In the genomic region with DNA sequence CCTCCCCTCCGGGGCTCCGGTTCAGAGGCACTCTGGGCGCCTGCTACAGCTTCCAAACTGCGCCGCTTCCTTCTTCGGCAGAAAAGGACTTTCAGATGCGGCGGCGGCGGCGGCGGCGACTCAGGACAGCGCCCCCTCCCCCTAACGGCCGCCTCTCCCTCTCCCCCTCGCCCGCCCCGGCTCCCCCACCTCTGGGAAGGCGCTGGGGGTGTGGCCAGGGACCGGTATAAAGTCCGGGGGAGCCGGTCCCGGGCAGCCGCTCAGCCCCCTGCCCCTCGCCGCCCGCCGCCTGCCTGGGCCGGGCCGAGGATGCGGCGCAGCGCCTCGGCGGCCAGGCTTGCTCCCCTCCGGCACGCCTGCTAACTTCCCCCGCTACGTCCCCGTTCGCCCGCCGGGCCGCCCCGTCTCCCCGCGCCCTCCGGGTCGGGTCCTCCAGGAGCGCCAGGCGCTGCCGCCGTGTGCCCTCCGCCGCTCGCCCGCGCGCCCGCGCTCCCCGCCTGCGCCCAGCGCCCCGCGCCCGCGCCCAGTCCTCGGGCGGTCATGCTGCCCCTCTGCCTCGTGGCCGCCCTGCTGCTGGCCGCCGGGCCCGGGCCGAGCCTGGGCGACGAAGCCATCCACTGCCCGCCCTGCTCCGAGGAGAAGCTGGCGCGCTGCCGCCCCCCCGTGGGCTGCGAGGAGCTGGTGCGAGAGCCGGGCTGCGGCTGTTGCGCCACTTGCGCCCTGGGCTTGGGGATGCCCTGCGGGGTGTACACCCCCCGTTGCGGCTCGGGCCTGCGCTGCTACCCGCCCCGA, we compare ENCODE assay signal across 1 cellular context.
TF ChIP-seq lines count a peak whose summit lies in the region.

A gene (plus strand): TSS at position 255 of the 792 bp plus-strand sequence. CDS start 286 bp downstream, at position 541.

TF ChIP-seq in K562, 482 proteins besides CTCF, POLR2A, EP300 and RAD21 (continued from another document and continues in another):
- TF ChIP-seq, protein P1, sequence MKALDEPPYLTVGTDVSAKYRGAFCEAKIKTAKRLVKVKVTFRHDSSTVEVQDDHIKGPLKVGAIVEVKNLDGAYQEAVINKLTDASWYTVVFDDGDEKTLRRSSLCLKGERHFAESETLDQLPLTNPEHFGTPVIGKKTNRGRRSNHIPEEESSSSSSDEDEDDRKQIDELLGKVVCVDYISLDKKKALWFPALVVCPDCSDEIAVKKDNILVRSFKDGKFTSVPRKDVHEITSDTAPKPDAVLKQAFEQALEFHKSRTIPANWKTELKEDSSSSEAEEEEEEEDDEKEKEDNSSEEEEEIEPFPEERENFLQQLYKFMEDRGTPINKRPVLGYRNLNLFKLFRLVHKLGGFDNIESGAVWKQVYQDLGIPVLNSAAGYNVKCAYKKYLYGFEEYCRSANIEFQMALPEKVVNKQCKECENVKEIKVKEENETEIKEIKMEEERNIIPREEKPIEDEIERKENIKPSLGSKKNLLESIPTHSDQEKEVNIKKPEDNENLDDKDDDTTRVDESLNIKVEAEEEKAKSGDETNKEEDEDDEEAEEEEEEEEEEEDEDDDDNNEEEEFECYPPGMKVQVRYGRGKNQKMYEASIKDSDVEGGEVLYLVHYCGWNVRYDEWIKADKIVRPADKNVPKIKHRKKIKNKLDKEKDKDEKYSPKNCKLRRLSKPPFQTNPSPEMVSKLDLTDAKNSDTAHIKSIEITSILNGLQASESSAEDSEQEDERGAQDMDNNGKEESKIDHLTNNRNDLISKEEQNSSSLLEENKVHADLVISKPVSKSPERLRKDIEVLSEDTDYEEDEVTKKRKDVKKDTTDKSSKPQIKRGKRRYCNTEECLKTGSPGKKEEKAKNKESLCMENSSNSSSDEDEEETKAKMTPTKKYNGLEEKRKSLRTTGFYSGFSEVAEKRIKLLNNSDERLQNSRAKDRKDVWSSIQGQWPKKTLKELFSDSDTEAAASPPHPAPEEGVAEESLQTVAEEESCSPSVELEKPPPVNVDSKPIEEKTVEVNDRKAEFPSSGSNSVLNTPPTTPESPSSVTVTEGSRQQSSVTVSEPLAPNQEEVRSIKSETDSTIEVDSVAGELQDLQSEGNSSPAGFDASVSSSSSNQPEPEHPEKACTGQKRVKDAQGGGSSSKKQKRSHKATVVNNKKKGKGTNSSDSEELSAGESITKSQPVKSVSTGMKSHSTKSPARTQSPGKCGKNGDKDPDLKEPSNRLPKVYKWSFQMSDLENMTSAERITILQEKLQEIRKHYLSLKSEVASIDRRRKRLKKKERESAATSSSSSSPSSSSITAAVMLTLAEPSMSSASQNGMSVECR (CRISPR knock-in tag; IDR thresholded peaks at IDR 0.05): 0 out of 2 replicates have a peak, but pooled peaks have one; percentile 44
- TF ChIP-seq ZNF76 (CRISPR knock-in tag; IDR thresholded peaks at IDR 0.05; ENCODE audit: borderline replicate concordance) (no peak), SRSF7 (optimal IDR thresholded peaks at IDR 0.05; ENCODE audit: low read depth, low read length) (no peak), ZNF217 (CRISPR knock-in tag; IDR thresholded peaks at IDR 0.05) (no peak), ZKSCAN1 (IDR thresholded peaks at IDR 0.05; ENCODE audit: low read depth, low read length) (no peak), TBL1XR1 (IDR thresholded peaks at IDR 0.05; ENCODE audit: low read length in 2 of 2) (no peak), XRCC5 (IDR thresholded peaks at IDR 0.05; ENCODE audit: low read depth, low read length) (no peak), NFE2L1 (tag; IDR thresholded peaks at IDR 0.05; ENCODE audit: borderline replicate concordance, low read depth) (no peak), CBX2 (IDR thresholded peaks at IDR 0.05; ENCODE audit: insufficient read depth, low read length, poor library complexity, severe bottlenecking) (no peak), IFI16 (CRISPR knock-in tag; IDR thresholded peaks at IDR 0.05) (no peak), FUS (optimal IDR thresholded peaks at IDR 0.05; ENCODE audit: low read depth, low read length) (no peak), CBFA2T2 (conservative IDR thresholded peaks at IDR 0.05) (no peak), ZNF165 (CRISPR knock-in tag; IDR thresholded peaks at IDR 0.05; ENCODE audit: borderline replicate concordance) (no peak), RAD51 (IDR thresholded peaks at IDR 0.05; ENCODE audit: borderline replicate concordance, low read depth) (no peak), GABPB1 (CRISPR knock-in tag; IDR thresholded peaks at IDR 0.05) (no peak), SMARCE1 (IDR thresholded peaks at IDR 0.05) (no peak), SP2 (IDR thresholded peaks at IDR 0.05; ENCODE audit: extremely low read depth, low read depth, low read length, poor library complexity, severe bottlenecking) (no peak), RBM25 (IDR thresholded peaks at IDR 0.05; ENCODE audit: low read depth, low read length, severe bottlenecking) (peak; percentile 5), POLR2G (IDR thresholded peaks at IDR 0.05; ENCODE audit: low read depth, low read length) (peak; percentile 85), KAT7 (CRISPR knock-in tag; IDR thresholded peaks at IDR 0.05; ENCODE audit: borderline replicate concordance) (no peak), CREB1 (IDR thresholded peaks at IDR 0.05) (no peak), CREB1 (CRISPR knock-in tag; IDR thresholded peaks at IDR 0.05) (no peak), FOXJ2 (tag; IDR thresholded peaks at IDR 0.05) (no peak), ZZZ3 (IDR thresholded peaks at IDR 0.05) (no peak), SREBF1 (IDR thresholded peaks at IDR 0.05; ENCODE audit: borderline replicate concordance, low read depth, low read length) (no peak), CBFA2T3 (IDR thresholded peaks at IDR 0.05) (no peak), EHMT2 (IDR thresholded peaks at IDR 0.05) (no peak)
- TF ChIP-seq, protein P2, sequence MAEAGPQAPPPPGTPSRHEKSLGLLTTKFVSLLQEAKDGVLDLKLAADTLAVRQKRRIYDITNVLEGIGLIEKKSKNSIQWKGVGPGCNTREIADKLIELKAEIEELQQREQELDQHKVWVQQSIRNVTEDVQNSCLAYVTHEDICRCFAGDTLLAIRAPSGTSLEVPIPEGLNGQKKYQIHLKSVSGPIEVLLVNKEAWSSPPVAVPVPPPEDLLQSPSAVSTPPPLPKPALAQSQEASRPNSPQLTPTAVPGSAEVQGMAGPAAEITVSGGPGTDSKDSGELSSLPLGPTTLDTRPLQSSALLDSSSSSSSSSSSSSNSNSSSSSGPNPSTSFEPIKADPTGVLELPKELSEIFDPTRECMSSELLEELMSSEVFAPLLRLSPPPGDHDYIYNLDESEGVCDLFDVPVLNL (CRISPR knock-in tag; IDR thresholded peaks at IDR 0.05; ENCODE audit: low read depth): no peak
- TF ChIP-seq, protein P3, sequence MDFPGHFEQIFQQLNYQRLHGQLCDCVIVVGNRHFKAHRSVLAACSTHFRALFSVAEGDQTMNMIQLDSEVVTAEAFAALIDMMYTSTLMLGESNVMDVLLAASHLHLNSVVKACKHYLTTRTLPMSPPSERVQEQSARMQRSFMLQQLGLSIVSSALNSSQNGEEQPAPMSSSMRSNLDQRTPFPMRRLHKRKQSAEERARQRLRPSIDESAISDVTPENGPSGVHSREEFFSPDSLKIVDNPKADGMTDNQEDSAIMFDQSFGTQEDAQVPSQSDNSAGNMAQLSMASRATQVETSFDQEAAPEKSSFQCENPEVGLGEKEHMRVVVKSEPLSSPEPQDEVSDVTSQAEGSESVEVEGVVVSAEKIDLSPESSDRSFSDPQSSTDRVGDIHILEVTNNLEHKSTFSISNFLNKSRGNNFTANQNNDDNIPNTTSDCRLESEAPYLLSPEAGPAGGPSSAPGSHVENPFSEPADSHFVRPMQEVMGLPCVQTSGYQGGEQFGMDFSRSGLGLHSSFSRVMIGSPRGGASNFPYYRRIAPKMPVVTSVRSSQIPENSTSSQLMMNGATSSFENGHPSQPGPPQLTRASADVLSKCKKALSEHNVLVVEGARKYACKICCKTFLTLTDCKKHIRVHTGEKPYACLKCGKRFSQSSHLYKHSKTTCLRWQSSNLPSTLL (IDR thresholded peaks at IDR 0.05): no peak
- TF ChIP-seq, protein P4, sequence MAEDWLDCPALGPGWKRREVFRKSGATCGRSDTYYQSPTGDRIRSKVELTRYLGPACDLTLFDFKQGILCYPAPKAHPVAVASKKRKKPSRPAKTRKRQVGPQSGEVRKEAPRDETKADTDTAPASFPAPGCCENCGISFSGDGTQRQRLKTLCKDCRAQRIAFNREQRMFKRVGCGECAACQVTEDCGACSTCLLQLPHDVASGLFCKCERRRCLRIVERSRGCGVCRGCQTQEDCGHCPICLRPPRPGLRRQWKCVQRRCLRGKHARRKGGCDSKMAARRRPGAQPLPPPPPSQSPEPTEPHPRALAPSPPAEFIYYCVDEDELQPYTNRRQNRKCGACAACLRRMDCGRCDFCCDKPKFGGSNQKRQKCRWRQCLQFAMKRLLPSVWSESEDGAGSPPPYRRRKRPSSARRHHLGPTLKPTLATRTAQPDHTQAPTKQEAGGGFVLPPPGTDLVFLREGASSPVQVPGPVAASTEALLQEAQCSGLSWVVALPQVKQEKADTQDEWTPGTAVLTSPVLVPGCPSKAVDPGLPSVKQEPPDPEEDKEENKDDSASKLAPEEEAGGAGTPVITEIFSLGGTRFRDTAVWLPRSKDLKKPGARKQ (CRISPR knock-in tag; IDR thresholded peaks at IDR 0.05): no peak
- TF ChIP-seq, protein P5, sequence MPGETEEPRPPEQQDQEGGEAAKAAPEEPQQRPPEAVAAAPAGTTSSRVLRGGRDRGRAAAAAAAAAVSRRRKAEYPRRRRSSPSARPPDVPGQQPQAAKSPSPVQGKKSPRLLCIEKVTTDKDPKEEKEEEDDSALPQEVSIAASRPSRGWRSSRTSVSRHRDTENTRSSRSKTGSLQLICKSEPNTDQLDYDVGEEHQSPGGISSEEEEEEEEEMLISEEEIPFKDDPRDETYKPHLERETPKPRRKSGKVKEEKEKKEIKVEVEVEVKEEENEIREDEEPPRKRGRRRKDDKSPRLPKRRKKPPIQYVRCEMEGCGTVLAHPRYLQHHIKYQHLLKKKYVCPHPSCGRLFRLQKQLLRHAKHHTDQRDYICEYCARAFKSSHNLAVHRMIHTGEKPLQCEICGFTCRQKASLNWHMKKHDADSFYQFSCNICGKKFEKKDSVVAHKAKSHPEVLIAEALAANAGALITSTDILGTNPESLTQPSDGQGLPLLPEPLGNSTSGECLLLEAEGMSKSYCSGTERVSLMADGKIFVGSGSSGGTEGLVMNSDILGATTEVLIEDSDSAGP (CRISPR knock-in tag; IDR thresholded peaks at IDR 0.05): no peak
- TF ChIP-seq, protein P6, sequence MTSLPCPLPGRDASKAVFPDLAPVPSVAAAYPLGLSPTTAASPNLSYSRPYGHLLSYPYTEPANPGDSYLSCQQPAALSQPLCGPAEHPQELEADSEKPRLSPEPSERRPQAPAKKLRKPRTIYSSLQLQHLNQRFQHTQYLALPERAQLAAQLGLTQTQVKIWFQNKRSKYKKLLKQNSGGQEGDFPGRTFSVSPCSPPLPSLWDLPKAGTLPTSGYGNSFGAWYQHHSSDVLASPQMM (CRISPR knock-in tag; IDR thresholded peaks at IDR 0.05): no peak
- TF ChIP-seq, protein P7, sequence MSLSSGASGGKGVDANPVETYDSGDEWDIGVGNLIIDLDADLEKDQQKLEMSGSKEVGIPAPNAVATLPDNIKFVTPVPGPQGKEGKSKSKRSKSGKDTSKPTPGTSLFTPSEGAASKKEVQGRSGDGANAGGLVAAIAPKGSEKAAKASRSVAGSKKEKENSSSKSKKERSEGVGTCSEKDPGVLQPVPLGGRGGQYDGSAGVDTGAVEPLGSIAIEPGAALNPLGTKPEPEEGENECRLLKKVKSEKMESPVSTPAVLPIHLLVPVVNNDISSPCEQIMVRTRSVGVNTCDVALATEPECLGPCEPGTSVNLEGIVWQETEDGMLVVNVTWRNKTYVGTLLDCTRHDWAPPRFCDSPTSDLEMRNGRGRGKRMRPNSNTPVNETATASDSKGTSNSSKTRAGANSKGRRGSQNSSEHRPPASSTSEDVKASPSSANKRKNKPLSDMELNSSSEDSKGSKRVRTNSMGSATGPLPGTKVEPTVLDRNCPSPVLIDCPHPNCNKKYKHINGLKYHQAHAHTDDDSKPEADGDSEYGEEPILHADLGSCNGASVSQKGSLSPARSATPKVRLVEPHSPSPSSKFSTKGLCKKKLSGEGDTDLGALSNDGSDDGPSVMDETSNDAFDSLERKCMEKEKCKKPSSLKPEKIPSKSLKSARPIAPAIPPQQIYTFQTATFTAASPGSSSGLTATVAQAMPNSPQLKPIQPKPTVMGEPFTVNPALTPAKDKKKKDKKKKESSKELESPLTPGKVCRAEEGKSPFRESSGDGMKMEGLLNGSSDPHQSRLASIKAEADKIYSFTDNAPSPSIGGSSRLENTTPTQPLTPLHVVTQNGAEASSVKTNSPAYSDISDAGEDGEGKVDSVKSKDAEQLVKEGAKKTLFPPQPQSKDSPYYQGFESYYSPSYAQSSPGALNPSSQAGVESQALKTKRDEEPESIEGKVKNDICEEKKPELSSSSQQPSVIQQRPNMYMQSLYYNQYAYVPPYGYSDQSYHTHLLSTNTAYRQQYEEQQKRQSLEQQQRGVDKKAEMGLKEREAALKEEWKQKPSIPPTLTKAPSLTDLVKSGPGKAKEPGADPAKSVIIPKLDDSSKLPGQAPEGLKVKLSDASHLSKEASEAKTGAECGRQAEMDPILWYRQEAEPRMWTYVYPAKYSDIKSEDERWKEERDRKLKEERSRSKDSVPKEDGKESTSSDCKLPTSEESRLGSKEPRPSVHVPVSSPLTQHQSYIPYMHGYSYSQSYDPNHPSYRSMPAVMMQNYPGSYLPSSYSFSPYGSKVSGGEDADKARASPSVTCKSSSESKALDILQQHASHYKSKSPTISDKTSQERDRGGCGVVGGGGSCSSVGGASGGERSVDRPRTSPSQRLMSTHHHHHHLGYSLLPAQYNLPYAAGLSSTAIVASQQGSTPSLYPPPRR (CRISPR knock-in tag; IDR thresholded peaks at IDR 0.05; ENCODE audit: borderline replicate concordance): no peak
- TF ChIP-seq, protein P8, sequence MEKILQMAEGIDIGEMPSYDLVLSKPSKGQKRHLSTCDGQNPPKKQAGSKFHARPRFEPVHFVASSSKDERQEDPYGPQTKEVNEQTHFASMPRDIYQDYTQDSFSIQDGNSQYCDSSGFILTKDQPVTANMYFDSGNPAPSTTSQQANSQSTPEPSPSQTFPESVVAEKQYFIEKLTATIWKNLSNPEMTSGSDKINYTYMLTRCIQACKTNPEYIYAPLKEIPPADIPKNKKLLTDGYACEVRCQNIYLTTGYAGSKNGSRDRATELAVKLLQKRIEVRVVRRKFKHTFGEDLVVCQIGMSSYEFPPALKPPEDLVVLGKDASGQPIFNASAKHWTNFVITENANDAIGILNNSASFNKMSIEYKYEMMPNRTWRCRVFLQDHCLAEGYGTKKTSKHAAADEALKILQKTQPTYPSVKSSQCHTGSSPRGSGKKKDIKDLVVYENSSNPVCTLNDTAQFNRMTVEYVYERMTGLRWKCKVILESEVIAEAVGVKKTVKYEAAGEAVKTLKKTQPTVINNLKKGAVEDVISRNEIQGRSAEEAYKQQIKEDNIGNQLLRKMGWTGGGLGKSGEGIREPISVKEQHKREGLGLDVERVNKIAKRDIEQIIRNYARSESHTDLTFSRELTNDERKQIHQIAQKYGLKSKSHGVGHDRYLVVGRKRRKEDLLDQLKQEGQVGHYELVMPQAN (IDR thresholded peaks at IDR 0.05; ENCODE audit: borderline replicate concordance): no peak
- TF ChIP-seq, protein P9, sequence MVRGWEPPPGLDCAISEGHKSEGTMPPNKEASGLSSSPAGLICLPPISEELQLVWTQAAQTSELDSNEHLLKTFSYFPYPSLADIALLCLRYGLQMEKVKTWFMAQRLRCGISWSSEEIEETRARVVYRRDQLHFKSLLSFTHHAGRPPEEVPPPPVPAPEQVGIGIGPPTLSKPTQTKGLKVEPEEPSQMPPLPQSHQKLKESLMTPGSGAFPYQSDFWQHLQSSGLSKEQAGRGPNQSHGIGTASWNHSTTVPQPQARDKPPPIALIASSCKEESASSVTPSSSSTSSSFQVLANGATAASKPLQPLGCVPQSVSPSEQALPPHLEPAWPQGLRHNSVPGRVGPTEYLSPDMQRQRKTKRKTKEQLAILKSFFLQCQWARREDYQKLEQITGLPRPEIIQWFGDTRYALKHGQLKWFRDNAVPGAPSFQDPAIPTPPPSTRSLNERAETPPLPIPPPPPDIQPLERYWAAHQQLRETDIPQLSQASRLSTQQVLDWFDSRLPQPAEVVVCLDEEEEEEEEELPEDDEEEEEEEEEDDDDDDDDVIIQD (CRISPR knock-in tag; IDR thresholded peaks at IDR 0.05): no peak
